In genomic region chr1:157993179-157994080, GRCh38 we compare ENCODE assay signal across 8 cellular contexts. TPM values are rescaled to one million over a fixed set of nuclear protein-coding genes. Genes with fewer than 3 reads are reported as not detected.
DNase-seq lines count a peak whose midpoint lies in the region; ATAC-seq and TF ChIP-seq lines count a peak whose summit lies in the region.

KIRREL1 (plus strand) TSS chr1:157993645; CDS start chr1:157993677, 32 bp downstream.

- no peak within 1 kb of the TSS for H3K27ac Mint-ChIP-seq in activated CD8-positive, alpha-beta memory T cell treated with anti-CD3 and anti-CD28 coated beads, Interleukin-2, amount 10 ng/mL, durations not matched to agents 7 days and 5 days

- intact Hi-C loops in upper lobe of right lung (cut with DNase I) = loop anchor here (5.0 kb wide), 2 partner anchors 44 to 99 kb away; no protein-coding TSS in a partner anchor

- H3K27me3 Mint-ChIP-seq in activated CD8-positive, alpha-beta memory T cell treated with anti-CD3 and anti-CD28 coated beads, Interleukin-2, amount 10 ng/mL, durations not matched to agents 7 days and 5 days = peaks cover 40% of the 10 kb centered on the region

- peaks cover 11% of the 10 kb centered on the region for H3K27me3 ChIP-seq in upper lobe of right lung

- no peaks in the 10 kb centered on the region for H3K36me3 Mint-ChIP-seq in activated CD8-positive, alpha-beta memory T cell treated with anti-CD3 and anti-CD28 coated beads, Interleukin-2, amount 10 ng/mL, durations not matched to agents 7 days and 5 days

- DNase-seq in activated CD8-positive, alpha-beta memory T cell treated with anti-CD3 and anti-CD28 coated beads for 24 hours = peak; percentile 59
- no peak for DNase-seq in activated CD8-positive, alpha-beta memory T cell treated with anti-CD3 and anti-CD28 coated beads, Interleukin-2, amount 10 ng/mL, durations not matched to agents 7 days and 5 days
- DNase-seq in RPMI8226 = peak; percentile 37
- no peak for DNase-seq in epithelial cell of prostate (ENCODE audit: low read depth, low spot score)
- DNase-seq in mesenteric fat pad (ENCODE audit: low spot score) = no peak
- peak; percentile 81 for DNase-seq in upper lobe of right lung
- DNase-seq in NCI-H2107 treated with DMSO at 0.1 percent for 48 hours (lab: John Stamatoyannopoulos, UW; ENCODE audit: unreplicated experiment) = no peak
- DNase-seq in AML-193 (lab: John Stamatoyannopoulos, UW) = no peak

- no peaks in the 10 kb centered on the region for H3K36me3 ChIP-seq in upper lobe of right lung

- no peak for ATAC-seq in activated CD8-positive, alpha-beta memory T cell treated with anti-CD3 and anti-CD28 coated beads, Interleukin-2, amount 10 ng/mL, durations not matched to agents 7 days and 5 days
- ATAC-seq in upper lobe of right lung = peak; percentile 78

- no peaks in the 10 kb centered on the region for H3K9me3 Mint-ChIP-seq in activated CD8-positive, alpha-beta memory T cell treated with anti-CD3 and anti-CD28 coated beads, Interleukin-2, amount 10 ng/mL, durations not matched to agents 7 days and 5 days (ENCODE audit: low read depth)

- TF ChIP-seq CTCF in upper lobe of right lung (IDR thresholded peaks at IDR 0.05) = no peak

- H3K4me1 ChIP-seq in upper lobe of right lung = peaks cover 18% of the 10 kb centered on the region

- H3K4me3 Mint-ChIP-seq in activated CD8-positive, alpha-beta memory T cell treated with anti-CD3 and anti-CD28 coated beads, Interleukin-2, amount 10 ng/mL, durations not matched to agents 7 days and 5 days = no peak within 1 kb of the TSS

- CTCF ChIA-PET in activated CD8-positive, alpha-beta memory T cell treated with anti-CD3 and anti-CD28 coated beads, Interleukin-2, amount 10 ng/mL, durations not matched to agents 7 days and 5 days (lab: Charles Lee) = interaction anchor here (1.2 to 2.8 kb wide), 3 partner anchors 9 to 42 kb away, joined by 3 to 14 read pairs (median 7); no protein-coding TSS in a partner anchor

- H3K4me1 Mint-ChIP-seq in activated CD8-positive, alpha-beta memory T cell treated with anti-CD3 and anti-CD28 coated beads, Interleukin-2, amount 10 ng/mL, durations not matched to agents 7 days and 5 days = no peaks in the 10 kb centered on the region

- H3K4me3 ChIP-seq in upper lobe of right lung = peak within 1 kb of the TSS; percentile 81

- H3K9me3 ChIP-seq in upper lobe of right lung = no peaks in the 10 kb centered on the region

- peak within 1 kb of the TSS; percentile 63 for H3K27ac ChIP-seq in epithelial cell of prostate
- peak within 1 kb of the TSS; percentile 87 for H3K27ac ChIP-seq in upper lobe of right lung

RNA-seq across cellular contexts. Expression of gene KIRREL1, which starts in this region (rescaled TPM):
- total RNA-seq in activated CD8-positive, alpha-beta memory T cell treated with anti-CD3 and anti-CD28 coated beads, Interleukin-2, amount 10 ng/mL, durations not matched to agents 7 days and 5 days = not detected
- total RNA-seq in mesenteric fat pad = 99.8 TPM
- total RNA-seq in upper lobe of right lung = 40.8 TPM

Comparison
In these comparisons a context has a peak if more than half of its experiments do, and no peak if none do; other contexts are left out.
1. RNA of gene KIRREL1 (total RNA-seq): 99.8 TPM in mesenteric fat pad (single experiment) and 40.8 TPM in upper lobe of right lung (single experiment); not detected in activated CD8-positive, alpha-beta memory T cell treated with anti-CD3 and anti-CD28 coated beads, Interleukin-2, amount 10 ng/mL, durations not matched to agents 7 days and 5 days; every median in the first group is over 10 times any median in the second.
2. DNase-seq: peak in activated CD8-positive, alpha-beta memory T cell treated with anti-CD3 and anti-CD28 coated beads for 24 hours (single experiment), RPMI8226 (single experiment) and upper lobe of right lung (single experiment); none in activated CD8-positive, alpha-beta memory T cell treated with anti-CD3 and anti-CD28 coated beads, Interleukin-2, amount 10 ng/mL, durations not matched to agents 7 days and 5 days (single experiment), epithelial cell of prostate (single experiment), mesenteric fat pad (single experiment), NCI-H2107 treated with DMSO at 0.1 percent for 48 hours (single experiment) and AML-193 (0 of 2).